ENCODE assay signal across 12 cellular contexts in genomic region chr2:201261911-201262310, GRCh38. TPM values are rescaled to one million over a fixed set of nuclear protein-coding genes. Genes with fewer than 3 reads are reported as not detected.
DNase-seq lines count a peak whose midpoint lies in the region; ATAC-seq and TF ChIP-seq lines count a peak whose summit lies in the region.
"Had no signal": no experiment of that assay in that cellular context is flagged by ENCODE, and none has a peak within 500 bp of the region (broad histone marks: within the 10 kb centered on the region; RNA-seq: fewer than 3 reads in every experiment).

No MANE protein-coding gene starts in this region.

- no peaks in the 10 kb centered on the region for H3K36me3 ChIP-seq in thoracic aorta
- H3K36me3 ChIP-seq in WERI-Rb-1, result no peaks in the 10 kb centered on the region
- peaks cover 0 to 5% of the 10 kb centered on the region in 2 donors for H3K36me3 ChIP-seq in ascending aorta
- H3K36me3 ChIP-seq: BE2C, ovary had no signal

- CTCF ChIA-PET in T-cell (lab: Charles Lee), result interaction anchor here (1.0 to 7.2 kb wide), 10 partner anchors 9 to 102 kb away, joined by 3 to 89 read pairs (median 4); no protein-coding TSS in a partner anchor

- H3K27me3 ChIP-seq in thoracic aorta (replicated peaks; ENCODE audit: insufficient read depth), result no peaks in the 10 kb centered on the region
- H3K27me3 ChIP-seq in WERI-Rb-1 (ENCODE audit: insufficient read depth, low read depth, severe bottlenecking), result no peaks in the 10 kb centered on the region
- no peaks in the 10 kb centered on the region for H3K27me3 ChIP-seq in ascending aorta
- H3K27me3 ChIP-seq: BE2C, ovary had no signal

- no peak for ATAC-seq in activated T-cell treated with anti-CD3 and anti-CD28 coated beads, Interleukin-2, amount 50 U/mL, for 72 hours (replicated peaks in 1 of 2)
- ATAC-seq in T-cell (replicated peaks in 1 of 4), result no peak
- no peak for ATAC-seq in thoracic aorta (ENCODE audit: insufficient number of reproducible peaks, low FRiP score, low read depth)

- H3K9me3 Mint-ChIP-seq in activated T-cell treated with anti-CD3 and anti-CD28 coated beads, Interleukin-2, amount 50 U/mL, for 72 hours, result no peaks in the 10 kb centered on the region
- no peaks in the 10 kb centered on the region for H3K9me3 Mint-ChIP-seq in T-cell
- H3K9me3 Mint-ChIP-seq: type B pancreatic cell had no signal

- H3K4me3 ChIP-seq in fibroblast of the aortic adventitia (ENCODE audit: low read depth, low read length), result peak overlapping the region; percentile 26
- peak overlapping the region; percentile 51 for H3K4me3 ChIP-seq in thoracic aorta
- H3K4me3 ChIP-seq in WERI-Rb-1 (ENCODE audit: low read depth, low read length), result no peak overlapping the region
- H3K4me3 ChIP-seq in ascending aorta, result peak overlapping the region in 1 of 2 donors; percentile 39
- H3K4me3 ChIP-seq: ovary had no signal

- peaks cover 91% of the 10 kb centered on the region for H3K4me1 Mint-ChIP-seq in activated T-cell treated with anti-CD3 and anti-CD28 coated beads, Interleukin-2, amount 50 U/mL, for 72 hours (ENCODE audit: low read depth)
- H3K4me1 Mint-ChIP-seq in T-cell, result peaks cover 74 to 89% (median 78%) of the 10 kb centered on the region in 3 donors

- H3K27ac ChIP-seq in thoracic aorta (no peak overlapping the region), WERI-Rb-1 (no peak overlapping the region), ascending aorta (no peak overlapping the region)
- H3K27ac ChIP-seq: ovary had no signal

- H3K4me1 ChIP-seq in thoracic aorta (ENCODE audit: control insufficient read depth in 1 of 2, low read depth in 2 of 2) (peaks cover 9 to 22% of the 10 kb centered on the region in 2 donors), ascending aorta (peaks cover 2 to 15% of the 10 kb centered on the region in 2 donors)

- TF ChIP-seq CTCF in fibroblast of the aortic adventitia (IDR thresholded peaks at IDR 0.05; ENCODE audit: insufficient read depth, low read length), result no peak
- TF ChIP-seq CTCF in thoracic aorta (IDR thresholded peaks at IDR 0.05), result no peak
- TF ChIP-seq CTCF in WERI-Rb-1 (IDR thresholded peaks at IDR 0.05; ENCODE audit: low read depth, low read length), result no peak
- TF ChIP-seq CTCF in ascending aorta (IDR thresholded peaks at IDR 0.05), result no peak

- H3K27ac Mint-ChIP-seq in activated T-cell treated with anti-CD3 and anti-CD28 coated beads, Interleukin-2, amount 50 U/mL, for 72 hours, result peak overlapping the region; percentile 99
- H3K27ac Mint-ChIP-seq in T-cell, result peak overlapping the region; percentile 98 to 99
- H3K27ac Mint-ChIP-seq: type B pancreatic cell had no signal

- DNase-seq in activated T-cell treated with anti-CD3 and anti-CD28 coated beads, Interleukin-2, amount 50 U/mL, for 72 hours, result no peak
- no peak for DNase-seq in activated T-cell treated with anti-CD3 and anti-CD28 coated beads, Interleukin-2, amount 50 U/mL, for 48 hours
- DNase-seq in T-cell, result no peak
- no peak for DNase-seq in fibroblast of the aortic adventitia (ENCODE audit: low read depth)
- no peak for DNase-seq in thoracic aorta (ENCODE audit: low spot score)
- DNase-seq in WERI-Rb-1, result no peak
- DNase-seq in ascending aorta (ENCODE audit: low spot score in 2 of 2), result no peak
- DNase-seq in NCI-H345 treated with DMSO at 0.1 percent for 48 hours (lab: John Stamatoyannopoulos, UW; ENCODE audit: unreplicated experiment), result no peak
- DNase-seq: BE2C, islet precursor cell, ovary had no signal

- no peaks in the 10 kb centered on the region for H3K27me3 Mint-ChIP-seq in activated T-cell treated with anti-CD3 and anti-CD28 coated beads, Interleukin-2, amount 50 U/mL, for 72 hours (ENCODE audit: low read depth)
- H3K27me3 Mint-ChIP-seq in T-cell, result no peaks in the 10 kb centered on the region
- H3K27me3 Mint-ChIP-seq: type B pancreatic cell had no signal

- intact Hi-C loops in ascending aorta (cut with DNase I), result no loop called here

- POLR2A ChIA-PET in T-cell (lab: Charles Lee), result interaction anchor here (0.7 to 5.1 kb wide), 10 partner anchors 9 to 401 kb away, joined by 3 to 32 read pairs (median 4); partner anchors contain the start of gene CLK1 (in 1 of the 2)

- H3K36me3 Mint-ChIP-seq in activated T-cell treated with anti-CD3 and anti-CD28 coated beads, Interleukin-2, amount 50 U/mL, for 72 hours (ENCODE audit: insufficient read depth in 2 of 2), result peaks cover 18 to 22% of the 10 kb centered on the region in 2 donors
- peaks cover 37% of the 10 kb centered on the region for H3K36me3 Mint-ChIP-seq in T-cell
- H3K36me3 Mint-ChIP-seq: type B pancreatic cell had no signal

- no peaks in the 10 kb centered on the region for H3K9me3 ChIP-seq in thoracic aorta
- H3K9me3 ChIP-seq in WERI-Rb-1 (ENCODE audit: severe bottlenecking), result no peaks in the 10 kb centered on the region
- H3K9me3 ChIP-seq in ascending aorta, result no peaks in the 10 kb centered on the region
- H3K9me3 ChIP-seq: BE2C, ovary had no signal

- H3K4me3 Mint-ChIP-seq in activated T-cell treated with anti-CD3 and anti-CD28 coated beads, Interleukin-2, amount 50 U/mL, for 72 hours, result peak overlapping the region; percentile 98 to 99
- H3K4me3 Mint-ChIP-seq in T-cell, result peak overlapping the region; percentile 92 to 100 (median 97)
- H3K4me3 Mint-ChIP-seq: type B pancreatic cell had no signal

RNA-seq across cellular contexts. Expression of gene CASP8, which starts 1.6 kb away (rescaled TPM):
- 10 to 100 TPM; 45.0 to 78.7 TPM for total RNA-seq in activated T-cell treated with anti-CD3 and anti-CD28 coated beads, Interleukin-2, amount 50 U/mL, for 72 hours
- total RNA-seq in T-cell (100 to 1,000 TPM; 116 to 306 (median 255) TPM), fibroblast of the aortic adventitia (ENCODE audit: low replicate concordance) (26.8 and 28.6 TPM in 2 replicates), thoracic aorta (10 to 100 TPM; 11.5 to 14.6 TPM), ascending aorta (15.2 TPM)
